1 cellular context compared by ENCODE assay signal in the genomic region with DNA sequence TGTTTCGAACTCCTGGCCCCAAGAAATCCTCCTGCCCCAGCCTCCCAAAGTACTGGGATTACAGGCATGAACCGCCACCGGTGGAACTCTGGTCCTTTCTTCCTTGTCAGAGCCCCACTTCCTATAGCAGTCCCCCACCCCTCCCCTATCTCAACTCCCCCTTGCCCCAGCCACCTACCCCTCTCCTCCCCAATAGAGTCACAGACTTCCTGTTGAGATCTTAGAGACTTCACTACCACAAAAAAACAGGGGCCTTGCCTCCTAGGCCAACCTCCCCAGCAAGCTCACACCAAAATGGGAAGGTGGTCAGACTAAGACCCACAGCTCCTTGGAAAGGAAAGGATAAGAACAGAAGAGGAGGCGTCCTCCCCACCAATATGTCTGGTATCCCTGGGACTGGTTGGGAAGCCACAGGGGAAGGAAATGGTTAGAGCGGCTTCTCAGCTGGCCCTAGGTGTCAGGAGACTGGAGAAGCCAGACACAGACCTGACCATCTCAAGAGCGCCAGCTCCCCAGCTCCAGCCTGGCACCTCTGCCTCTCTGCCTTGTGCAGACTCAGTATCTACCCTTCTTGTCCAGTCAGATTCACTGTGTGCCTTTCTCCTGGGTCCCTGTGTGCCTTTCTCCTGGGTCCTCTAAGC.
TF ChIP-seq lines count a peak whose summit lies in the region.

No MANE protein-coding gene starts in this region.

TF ChIP-seq in GM12878, 131 proteins besides CTCF, POLR2A, EP300 and RAD21:
- TF ChIP-seq, protein P1, sequence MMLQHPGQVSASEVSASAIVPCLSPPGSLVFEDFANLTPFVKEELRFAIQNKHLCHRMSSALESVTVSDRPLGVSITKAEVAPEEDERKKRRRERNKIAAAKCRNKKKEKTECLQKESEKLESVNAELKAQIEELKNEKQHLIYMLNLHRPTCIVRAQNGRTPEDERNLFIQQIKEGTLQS (IDR thresholded peaks at IDR 0.05; ENCODE audit: borderline replicate concordance, extremely low read depth, low read depth, low read length) = no peak
- 0 out of 2 replicates have a peak, but pooled peaks have one; percentile 18 for TF ChIP-seq IKZF1 (conservative IDR thresholded peaks at IDR 0.05)
- TF ChIP-seq POLR2AphosphoS2 (IDR thresholded peaks at IDR 0.05; ENCODE audit: low read depth, low read length) = peak; percentile 41; the same call in 1 of the 2 replicates
- 0 out of 2 replicates have a peak, but pooled peaks have one; percentile 20 for TF ChIP-seq DPF2 (IDR thresholded peaks at IDR 0.05)
